ENCODE assay signal across 1 cellular context in genomic region chr11:64776425-64776824, GRCh38.
TF ChIP-seq lines count a peak whose summit lies in the region.

No MANE protein-coding gene starts in this region.

TF ChIP-seq in HepG2, 621 proteins besides CTCF, POLR2A, EP300 and RAD21:
- TF ChIP-seq HOXA7 (CRISPR knock-in tag; IDR thresholded peaks at IDR 0.05) (no peak), MXD1 (CRISPR knock-in tag; IDR thresholded peaks at IDR 0.05) (no peak), TCF12 (IDR thresholded peaks at IDR 0.05) (no peak), TCF12 (CRISPR knock-in tag; IDR thresholded peaks at IDR 0.05) (no peak), RBFOX2 (IDR thresholded peaks at IDR 0.05; ENCODE audit: low read depth, low read length) (peak; percentile 53), KLF12 (CRISPR knock-in tag; IDR thresholded peaks at IDR 0.05; ENCODE audit: borderline replicate concordance) (no peak)
